ENCODE assay signal across 8 cellular contexts in genomic region chr14:35403085-35403396, GRCh38. TPM values are rescaled to one million over a fixed set of nuclear protein-coding genes. Genes with fewer than 3 reads are reported as not detected.
DNase-seq lines count a peak whose midpoint lies in the region; ATAC-seq lines count a peak whose summit lies in the region.

No MANE protein-coding gene starts in this region.

- DNase-seq in CD8-positive, alpha-beta memory T cell = peak in 1 of 5 donors; percentile 31
- peak in 5 of 34 experiments; percentile 3 to 32 (median 14) for DNase-seq in T-cell
- DNase-seq in central memory CD8-positive, alpha-beta T cell (ENCODE audit: low spot score in 2 of 2) = no peak
- DNase-seq in mesenchymal stem cell = no peak
- DNase-seq in foreskin melanocyte = no peak
- DNase-seq in occipital lobe (lab: John Stamatoyannopoulos, UW) = no peak
- no peak for DNase-seq in SJCRH30

- peak overlapping the region; percentile 44 to 77 for H3K18ac ChIP-seq in mesenchymal stem cell (ENCODE audit: low read depth in 1 of 2, low read length in 2 of 2)

- H2BK15ac ChIP-seq in mesenchymal stem cell (ENCODE audit: low read depth, poor library complexity, severe bottlenecking) = peak overlapping the region; percentile 30

- H3K4me3 ChIP-seq in CD8-positive, alpha-beta memory T cell (ENCODE audit: low read length) = peak overlapping the region; percentile 98
- H3K4me3 ChIP-seq in mesenchymal stem cell (ENCODE audit: insufficient read depth in 1 of 2, low read depth in 1 of 2, low read length in 2 of 2) = peak overlapping the region; percentile 53 to 95
- peak overlapping the region; percentile 87 to 95 for H3K4me3 ChIP-seq in stomach smooth muscle (ENCODE audit: low read length in 2 of 2)
- no peak overlapping the region; the same call in 1 of the 2 replicates for H3K4me3 ChIP-seq in SJCRH30

- H3K4me3 Mint-ChIP-seq in CD8-positive, alpha-beta memory T cell = peak overlapping the region; percentile 94 to 99 (median 95)
- peak overlapping the region; percentile 91 to 94 (median 93) for H3K4me3 Mint-ChIP-seq in T-cell
- peak overlapping the region; percentile 92 for H3K4me3 Mint-ChIP-seq in central memory CD8-positive, alpha-beta T cell

- H3K79me1 ChIP-seq in mesenchymal stem cell (replicated peaks; ENCODE audit: low read length, poor library complexity, severe bottlenecking) = peaks cover 10% of the 10 kb centered on the region

- H2BK12ac ChIP-seq in mesenchymal stem cell (ENCODE audit: low read length in 2 of 2) = peak overlapping the region; percentile 5 to 45

- no peak overlapping the region for H2BK5ac ChIP-seq in mesenchymal stem cell (ENCODE audit: low read depth, low read length, poor library complexity, severe bottlenecking)

- no peak overlapping the region for H2BK120ac ChIP-seq in mesenchymal stem cell (ENCODE audit: low read depth, low read length)

- POLR2A ChIA-PET in CD8-positive, alpha-beta memory T cell (lab: Charles Lee) = interaction anchor here (1.0 to 5.9 kb wide), 12 partner anchors 10 to 420 kb away, joined by 3 to 99 read pairs (median 18); partner anchors contain the start of genes FAM177A1, PPP2R3C, PRORP and PSMA6
- POLR2A ChIA-PET in T-cell (lab: Charles Lee) = interaction anchor here (0.5 to 6.3 kb wide), 13 partner anchors 13 to 1384 kb away, joined by 3 to 242 read pairs (median 8); partner anchors contain the start of genes PSMA6 (in 2 of the 2), FAM177A1 (in 1 of the 2), PPP2R3C (in 1 of the 2) and PRORP (in 1 of the 2)

- peak overlapping the region; percentile 88 for H3K9ac ChIP-seq in mesenchymal stem cell (ENCODE audit: low read length)
- peak overlapping the region; percentile 79 to 95 for H3K9ac ChIP-seq in stomach smooth muscle (ENCODE audit: low read length in 2 of 2)

- peaks cover 30% of the 10 kb centered on the region for H3K36me3 ChIP-seq in CD8-positive, alpha-beta memory T cell (ENCODE audit: insufficient read depth, low read length)
- H3K36me3 ChIP-seq in mesenchymal stem cell (ENCODE audit: control insufficient read depth in 1 of 2, insufficient read depth in 2 of 2, low read depth in 1 of 2, low read length in 2 of 2) (peaks cover 32 to 42% of the 10 kb centered on the region in 2 experiments), stomach smooth muscle (ENCODE audit: control insufficient read depth in 2 of 2, insufficient read depth in 2 of 2, low read length in 2 of 2) (peaks cover 36% of the 10 kb centered on the region in 2 donors), SJCRH30 (peaks cover 37% of the 10 kb centered on the region)

- H3K23ac ChIP-seq in mesenchymal stem cell (ENCODE audit: low read length in 2 of 2) = peak overlapping the region in 1 of 2 experiments; percentile 34

- no peaks in the 10 kb centered on the region for H3K27me3 ChIP-seq in CD8-positive, alpha-beta memory T cell (ENCODE audit: insufficient read depth, low read length, poor library complexity, severe bottlenecking)
- no peaks in the 10 kb centered on the region for H3K27me3 ChIP-seq in mesenchymal stem cell (ENCODE audit: control insufficient read depth in 1 of 2, insufficient read depth in 1 of 2, low read length in 2 of 2)
- no peaks in the 10 kb centered on the region for H3K27me3 ChIP-seq in stomach smooth muscle (ENCODE audit: control insufficient read depth in 1 of 2, insufficient read depth in 2 of 2, low read length in 2 of 2)
- no peaks in the 10 kb centered on the region for H3K27me3 ChIP-seq in SJCRH30

- peak overlapping the region; percentile 34 to 46 for H3K4ac ChIP-seq in mesenchymal stem cell (ENCODE audit: low read depth in 1 of 2, low read length in 2 of 2)

- no peak overlapping the region for H4K91ac ChIP-seq in mesenchymal stem cell (ENCODE audit: low read length)

- peaks cover 62 to 77% (median 68%) of the 10 kb centered on the region in 3 donors for H3K4me1 Mint-ChIP-seq in CD8-positive, alpha-beta memory T cell
- peaks cover 62 to 71% (median 69%) of the 10 kb centered on the region in 3 donors for H3K4me1 Mint-ChIP-seq in T-cell
- peaks cover 64% of the 10 kb centered on the region for H3K4me1 Mint-ChIP-seq in central memory CD8-positive, alpha-beta T cell

- peaks cover 0 to 4% (median 0%) of the 10 kb centered on the region in 5 donors for H3K9me3 Mint-ChIP-seq in CD8-positive, alpha-beta memory T cell
- no peaks in the 10 kb centered on the region for H3K9me3 Mint-ChIP-seq in T-cell
- H3K9me3 Mint-ChIP-seq in central memory CD8-positive, alpha-beta T cell = no peaks in the 10 kb centered on the region

- peaks cover 25 to 58% (median 30%) of the 10 kb centered on the region in 3 donors for H3K36me3 Mint-ChIP-seq in CD8-positive, alpha-beta memory T cell
- H3K36me3 Mint-ChIP-seq in T-cell = peaks cover 42% of the 10 kb centered on the region
- peaks cover 59% of the 10 kb centered on the region for H3K36me3 Mint-ChIP-seq in central memory CD8-positive, alpha-beta T cell (ENCODE audit: insufficient read depth)

- H2AK5ac ChIP-seq in mesenchymal stem cell (ENCODE audit: low read length, severe bottlenecking) = peak overlapping the region; percentile 72

- H3K27ac Mint-ChIP-seq in CD8-positive, alpha-beta memory T cell = peak overlapping the region; percentile 96 to 100 (median 100)
- H3K27ac Mint-ChIP-seq in T-cell = peak overlapping the region; percentile 97
- H3K27ac Mint-ChIP-seq in central memory CD8-positive, alpha-beta T cell (ENCODE audit: low read depth) = peak overlapping the region; percentile 99

- H3K27ac ChIP-seq in CD8-positive, alpha-beta memory T cell (ENCODE audit: low read depth, low read length) = peak overlapping the region; percentile 98
- H3K27ac ChIP-seq in mesenchymal stem cell (ENCODE audit: low read length, poor library complexity, severe bottlenecking) (peak overlapping the region; percentile 64), stomach smooth muscle (ENCODE audit: low read length) (peak overlapping the region; percentile 97), SJCRH30 (no peak overlapping the region)

- peak overlapping the region; percentile 92 for H3K4me2 ChIP-seq in mesenchymal stem cell (ENCODE audit: low read length, poor library complexity, severe bottlenecking)

- WGBS in mesenchymal stem cell = 70% methylated on average over 7 of the region's 7 CpGs

- H3K4me1 ChIP-seq in CD8-positive, alpha-beta memory T cell (ENCODE audit: insufficient read depth, low read length) = peaks cover 51% of the 10 kb centered on the region
- H3K4me1 ChIP-seq in mesenchymal stem cell (ENCODE audit: control insufficient read depth, insufficient read depth, low read depth, low read length) = peaks cover 23% of the 10 kb centered on the region
- H3K4me1 ChIP-seq in stomach smooth muscle (ENCODE audit: control insufficient read depth, insufficient read depth, low read length) = peaks cover 47% of the 10 kb centered on the region
- 0 out of 2 replicates have a peak, but pooled peaks cover 4% of the 10 kb centered on the region for H3K4me1 ChIP-seq in SJCRH30

- CTCF ChIA-PET in CD8-positive, alpha-beta memory T cell (lab: Charles Lee) = interaction anchor here (0.8 to 5.0 kb wide), 11 partner anchors 8 to 261 kb away, joined by 3 to 32 read pairs (median 4); partner anchors contain the start of gene PSMA6
- CTCF ChIA-PET in T-cell (lab: Charles Lee) = interaction anchor here in 1 of 2 donors (1.0 to 4.7 kb wide), 6 partner anchors 14 to 262 kb away, joined by 3 to 20 read pairs (median 10); partner anchors contain the start of gene PSMA6

- H2AFZ ChIP-seq in mesenchymal stem cell (ENCODE audit: low read depth, low read length) = no peak overlapping the region

- no peak for ATAC-seq in T-cell (replicated peaks in 1 of 4)
- no peak for ATAC-seq in central memory CD8-positive, alpha-beta T cell (replicated peaks; ENCODE audit: extremely low read depth, poor library complexity, severe bottlenecking)

- H3K9me3 ChIP-seq in CD8-positive, alpha-beta memory T cell (ENCODE audit: low read length) = no peaks in the 10 kb centered on the region
- H3K9me3 ChIP-seq in mesenchymal stem cell (ENCODE audit: control insufficient read depth, low read length) (no peaks in the 10 kb centered on the region), stomach smooth muscle (ENCODE audit: control insufficient read depth in 2 of 2, low read length in 2 of 2) (no peaks in the 10 kb centered on the region), SJCRH30 (replicated peaks) (no peaks in the 10 kb centered on the region)

- peak overlapping the region; percentile 9 for H4K8ac ChIP-seq in mesenchymal stem cell (ENCODE audit: low read length)

- peaks cover 0 to 15% of the 10 kb centered on the region in 2 donors for H3K27me3 Mint-ChIP-seq in CD8-positive, alpha-beta memory T cell
- no peaks in the 10 kb centered on the region for H3K27me3 Mint-ChIP-seq in T-cell
- H3K27me3 Mint-ChIP-seq in central memory CD8-positive, alpha-beta T cell = no peaks in the 10 kb centered on the region

- peak overlapping the region in 1 of 2 experiments; percentile 90 for H3K14ac ChIP-seq in mesenchymal stem cell (ENCODE audit: low read length in 2 of 2)

RNA-seq across cellular contexts. Expression of gene NFKBIA, which starts 1.5 kb away (rescaled TPM):
- 100 to 1,000 TPM; 482 to 483 TPM for total RNA-seq in CD8-positive, alpha-beta memory T cell
- polyA plus RNA-seq in CD8-positive, alpha-beta memory T cell = 344 TPM
- 1,000 to 10,000 TPM in 2 of 5 donors, 100 to 1,000 TPM in 3; 129 to 1,245 (median 169) TPM for total RNA-seq in T-cell
- polyA plus RNA-seq in mesenchymal stem cell (2013, experiment 1 of 2) = 80.0 TPM
- 75.3 TPM for polyA plus RNA-seq in mesenchymal stem cell (2013, experiment 2 of 2)
- 46.9 TPM for total RNA-seq in occipital lobe
- 24.5 and 25.7 TPM in 2 replicates for total RNA-seq in SJCRH30 (2014; rRNA removed; shearing (Covaris generic))
